Comparison of ENCODE assay signal across 1 cellular context in genomic region chr4:139470295-139470694, GRCh38.
TF ChIP-seq lines count a peak whose summit lies in the region.

No MANE protein-coding gene starts in this region.

TF ChIP-seq in GM12878, 131 proteins besides CTCF, POLR2A, EP300 and RAD21:
- TF ChIP-seq REST (IDR thresholded peaks at IDR 0.05; ENCODE audit: low read depth, low read length): peak; percentile 15; the same call in 1 of the 2 replicates
- TF ChIP-seq SMARCA5 (IDR thresholded peaks at IDR 0.05): no peak
